Comparison of ENCODE assay signal across 8 cellular contexts in genomic region chr2:218229239-218229638, GRCh38. TPM values are rescaled to one million over a fixed set of nuclear protein-coding genes. Genes with fewer than 3 reads are reported as not detected.
DNase-seq lines count a peak whose midpoint lies in the region; ATAC-seq, FAIRE-seq and TF ChIP-seq lines count a peak whose summit lies in the region.

No MANE protein-coding gene starts in this region.

- TF ChIP-seq CTCF in mesothelial cell of epicardium (IDR thresholded peaks at IDR 0.05; ENCODE audit: unreplicated experiment) (no peak), D721Med (IDR thresholded peaks at IDR 0.05; ENCODE audit: insufficient read depth, missing control alignments) (no peak)

- peak overlapping the region; percentile 94 for H3K27ac Mint-ChIP-seq in mesothelial cell of epicardium

- no peak overlapping the region for H3K4me3 Mint-ChIP-seq in mesothelial cell of epicardium

- peak overlapping the region; percentile 52 for H3K27ac ChIP-seq in caudate nucleus (ENCODE audit: low read depth, low read length)

- peaks cover 31% of the 10 kb centered on the region for H3K4me1 Mint-ChIP-seq in mesothelial cell of epicardium

- FAIRE-seq in RCC 7860 (lab: Jason Lieb, UNC), result peak; percentile 92
- no peak for FAIRE-seq in D721Med (lab: Jason Lieb, UNC)

- peaks cover 36% of the 10 kb centered on the region for H3K36me3 Mint-ChIP-seq in mesothelial cell of epicardium

- no peaks in the 10 kb centered on the region for H3K9me3 Mint-ChIP-seq in mesothelial cell of epicardium

- ATAC-seq in GM18517 (IDR thresholded peaks at IDR 0.05; ENCODE audit: unreplicated experiment) (peak; percentile 86), HG02973 (IDR thresholded peaks at IDR 0.05; ENCODE audit: unreplicated experiment) (peak; percentile 92)

- peak; percentile 86 for DNase-seq in A172 (ENCODE audit: low spot score)
- peak; percentile 76 for DNase-seq in RCC 7860 (ENCODE audit: low spot score)
- DNase-seq in caudate nucleus (lab: John Stamatoyannopoulos, UW), result peak in 3 of 61 donors; percentile 10 to 26 (median 10)
- no peak for DNase-seq in mesothelial cell of epicardium (ENCODE audit: low spot score in 2 of 2, unreplicated experiment in 2 of 2)
- DNase-seq in LoVo (ENCODE audit: low spot score), result no peak
- no peak for DNase-seq in D721Med (ENCODE audit: insufficient read length, low spot score)

- H3K27me3 Mint-ChIP-seq in mesothelial cell of epicardium (ENCODE audit: low read depth), result no peaks in the 10 kb centered on the region

RNA-seq across cellular contexts. Expression of gene ARPC2, which starts 12.2 kb away (rescaled TPM):
- total RNA-seq in A172 (2014; rRNA removed; shearing (Covaris generic)), result 489 and 514 TPM in 2 replicates
- 274 to 279 TPM (median 276 TPM) in 3 replicates for total RNA-seq in mesothelial cell of epicardium

RNA-seq across cellular contexts. Expression of gene GPBAR1, which starts 31.6 kb away (rescaled TPM):
- not detected in 2 replicates for total RNA-seq in A172 (2014; rRNA removed; shearing (Covaris generic))
- 0.55 to 0.93 TPM (median 0.78 TPM) in 3 replicates for total RNA-seq in mesothelial cell of epicardium

RNA-seq across cellular contexts. Expression of gene AAMP, which starts 40.7 kb away (rescaled TPM):
- total RNA-seq in A172 (2014; rRNA removed; shearing (Covaris generic)), result 217 and 254 TPM in 2 replicates
- 66.6 to 67.2 TPM (median 67.1 TPM) in 3 replicates for total RNA-seq in mesothelial cell of epicardium

RNA-seq across cellular contexts. Expression of gene PNKD, which starts 41.1 kb away (rescaled TPM):
- total RNA-seq in A172 (2014; rRNA removed; shearing (Covaris generic)), result 68.9 and 78.6 TPM in 2 replicates
- 63.2 to 70.4 TPM (median 69.5 TPM) in 3 replicates for total RNA-seq in mesothelial cell of epicardium

Comparison
In these comparisons a context has a peak if more than half of its experiments do, and no peak if none do; other contexts are left out.
1. DNase-seq: peak in A172 (single experiment) and RCC 7860 (single experiment); none in mesothelial cell of epicardium (0 of 2), LoVo (single experiment) and D721Med (single experiment).